In genomic region chr14:20343092-20343854, GRCh38 we compare ENCODE assay signal across 8 cellular contexts. TPM values are rescaled to one million over a fixed set of nuclear protein-coding genes. Genes with fewer than 3 reads are reported as not detected.
DNase-seq lines count a peak whose midpoint lies in the region; ATAC-seq and TF ChIP-seq lines count a peak whose summit lies in the region.

Gene PARP2, plus strand, starts transcription at chr14:20343635. Its CDS starts 7 bp downstream, at chr14:20343642.

- peak; percentile 96 for DNase-seq in NCI-H748 treated with DMSO at 0.1 percent for 48 hours (lab: John Stamatoyannopoulos, UW)
- peak; percentile 85 to 94 for DNase-seq in activated CD4-positive, alpha-beta T cell treated with anti-CD3 and anti-CD28 coated beads, Interleukin-2, amount 50 U/mL, for 24 hours (ENCODE audit: low read depth in 1 of 2, low spot score in 1 of 2)
- DNase-seq in dedifferentiated amniotic fluid mesenchymal stem cell (ENCODE audit: extremely low spot score), result peak; percentile 99
- peak; percentile 98 for DNase-seq in left lobe of liver (ENCODE audit: low spot score)
- peak; percentile 83 for DNase-seq in stimulated activated CD4-positive, alpha-beta T cell treated with anti-CD3 and anti-CD28 coated beads, Interleukin-2, amount 100 ng/mL, for 4 hours (ENCODE audit: low read depth)

- no peak for TF ChIP-seq CTCF in C4-2B (conservative IDR thresholded peaks at IDR 0.05)

- ATAC-seq in GM19372 (IDR thresholded peaks at IDR 0.05; ENCODE audit: low read depth, unreplicated experiment) (peak; percentile 93), HG03558 (IDR thresholded peaks at IDR 0.05; ENCODE audit: extremely low read depth, unreplicated experiment) (peak; percentile 85), left lobe of liver (peak; percentile 93)

- peak within 1 kb of the TSS; percentile 75 for H3K27ac ChIP-seq in C4-2B

RNA-seq across cellular contexts. Expression of gene PARP2, which starts in this region (rescaled TPM):
- 8.9 TPM for total RNA-seq in left lobe of liver

Comparison
In these comparisons a context has a peak if more than half of its experiments do, and no peak if none do; other contexts are left out.
1. Peak in every context shown above with its lines: DNase-seq, ATAC-seq and H3K27ac ChIP-seq.